ENCODE assay signal across 8 cellular contexts in the genomic region with DNA sequence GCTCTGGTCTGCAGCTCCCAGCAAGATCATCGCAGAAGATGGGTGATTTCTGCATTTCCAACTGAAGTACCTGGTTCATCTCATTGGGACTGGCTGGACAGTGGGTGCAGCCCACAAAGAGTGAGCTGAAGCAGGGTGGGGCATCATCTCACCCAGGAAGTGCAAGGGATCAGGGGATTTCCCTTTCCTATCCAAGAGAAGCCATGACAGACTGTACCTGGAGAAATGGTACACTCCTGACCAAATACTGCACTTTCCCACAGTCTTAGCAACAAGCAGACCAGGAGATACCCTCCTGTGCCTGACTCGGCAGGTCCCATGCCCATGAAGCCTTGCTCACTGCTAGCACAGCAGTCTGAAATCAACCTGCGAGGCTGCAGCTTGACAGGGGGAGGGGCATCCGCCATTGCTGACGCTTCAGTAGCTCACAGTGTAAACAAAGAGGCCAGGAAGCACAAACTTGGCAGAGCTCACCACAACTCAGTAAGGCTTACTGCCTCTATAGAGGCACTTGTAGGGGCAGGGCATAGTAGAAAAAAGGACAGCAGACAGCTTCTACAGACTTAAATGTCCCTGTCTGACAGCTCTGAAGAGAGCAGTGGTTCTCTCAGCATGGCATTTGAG.
A peak's percentile ranks its signal among the peaks of the same experiment; 100 is the strongest.
DNase-seq lines count a peak whose midpoint lies in the region; TF ChIP-seq lines count a peak whose summit lies in the region.
"Not testable (repeated sequence)": the region's sequence is repeated elsewhere in the genome, so short reads cannot be mapped to it uniquely, and the experiment has no call there.

No MANE protein-coding gene starts in this region.

- not testable (repeated sequence) for TF ChIP-seq CTCF in 22Rv1 (IDR thresholded peaks at IDR 0.05); astrocyte of the spinal cord (IDR thresholded peaks at IDR 0.05; ENCODE audit: low read depth, low read length)

- DNase-seq in EH (ENCODE audit: low read depth), result peak; percentile 60
- peak; percentile 24 to 53 for DNase-seq in NCI-H187 (lab: John Stamatoyannopoulos, UW)
- peak; percentile 76 for DNase-seq in astrocyte of the spinal cord (ENCODE audit: low read depth, low spot score)
- DNase-seq in epithelial cell of prostate (ENCODE audit: low read depth, low spot score), result peak; percentile 63
- peak; percentile 64 for DNase-seq in kidney tubule cell (ENCODE audit: low spot score)
- peak; percentile 9 for DNase-seq in pons (ENCODE audit: low spot score)

- H3K27ac ChIP-seq in 22Rv1 (peak overlapping the region; percentile 40), epithelial cell of prostate (peak overlapping the region; percentile 58)

- in situ Hi-C loops in astrocyte of the spinal cord (cut with HindIII; ENCODE audit: low sequenced_read_pairs), result not testable (repeated sequence)

- H3K4me3 ChIP-seq in astrocyte of the spinal cord (ENCODE audit: low read depth, low read length), result not testable (repeated sequence)

TF ChIP-seq in PFSK-1, 5 proteins besides CTCF, POLR2A, EP300 and RAD21:
- TF ChIP-seq SIN3A (IDR thresholded peaks at IDR 0.05; ENCODE audit: borderline replicate concordance, insufficient read depth, low read length), result 0 out of 2 replicates have a peak, but pooled peaks have one; percentile 72

Comparison
In these comparisons a context has a peak if more than half of its experiments do, and no peak if none do; other contexts are left out.
1. DNase-seq: peak in every context shown above with its lines; median percentile 76 in astrocyte of the spinal cord; 64 in kidney tubule cell; 63 in epithelial cell of prostate; 60 in EH; 38 in NCI-H187; 9 in pons.